ENCODE assay signal across 27 cellular contexts in genomic region chr21:42071146-42071737, GRCh38. TPM values are rescaled to one million over a fixed set of nuclear protein-coding genes. Genes with fewer than 3 reads are reported as not detected.
A peak's percentile ranks its signal among the peaks of the same experiment; 100 is the strongest.
DNase-seq lines count a peak whose midpoint lies in the region; ATAC-seq and TF ChIP-seq lines count a peak whose summit lies in the region.
"Had no signal": no experiment of that assay in that cellular context is flagged by ENCODE, and none has a peak within 500 bp of the region (broad histone marks: within the 10 kb centered on the region; RNA-seq: fewer than 3 reads in every experiment).

Gene UMODL1, plus strand, starts transcription at chr21:42071317. Its CDS starts 0 bp downstream, at chr21:42071317.

- DNase-seq in NCI-H1417 (lab: John Stamatoyannopoulos, UW) (peak in 2 of 3 experiments; percentile 54 to 79), NCI-H1417 treated with DMSO at 0.1 percent for 48 hours (lab: John Stamatoyannopoulos, UW) (no peak), GM23338 (ENCODE audit: low spot score) (no peak), osteoblast (ENCODE audit: insufficient read length, low spot score, missing footprints) (peak; percentile 65), iPS-NIHi11 (ENCODE audit: low spot score) (no peak), NCI-H510A (lab: John Stamatoyannopoulos, UW) (no peak), foreskin melanocyte (no peak)
- DNase-seq in activated naive CD8-positive, alpha-beta T cell treated with anti-CD3 and anti-CD28 coated beads, Interleukin-2, amount 50 U/mL, for 24 hours = no peak
- DNase-seq: 8988T; activated CD4-positive, alpha-beta memory T cell treated with anti-CD3 and anti-CD28 coated beads, Interleukin-2, amount 10 ng/mL, durations not matched to agents 7 days and 5 days; central memory CD4-positive, alpha-beta T cell; esophagus squamous epithelium; H7; NCI-H2107; NCI-H510A treated with DMSO at 0.1 percent for 48 hours; stimulated activated naive CD8-positive, alpha-beta T cell treated with anti-CD3 and anti-CD28 coated beads, Interleukin-15, amount 100 ng/mL, for 72 hours; T-helper 17 cell had no signal

- H3K9me3 ChIP-seq in osteoblast (ENCODE audit: low read depth, low read length) = no peaks in the 10 kb centered on the region
- H3K9me3 ChIP-seq: esophagus squamous epithelium had no signal

- H3K4me3 ChIP-seq in GM23338 (no peak within 1 kb of the TSS), osteoblast (ENCODE audit: insufficient read depth, low read length) (no peak within 1 kb of the TSS)
- H3K4me3 ChIP-seq: esophagus squamous epithelium, hepatocyte had no signal

- H3K27me3 Mint-ChIP-seq in GM23338 (ENCODE audit: insufficient read depth, low read depth, poor library complexity) = peaks cover 9% of the 10 kb centered on the region
- no peaks in the 10 kb centered on the region for H3K27me3 Mint-ChIP-seq in activated naive CD8-positive, alpha-beta T cell treated with anti-CD3 and anti-CD28 coated beads, Interleukin-2, amount 50 U/mL, for 24 hours
- H3K27me3 Mint-ChIP-seq: activated naive CD4-positive, alpha-beta T cell treated with anti-CD3 and anti-CD28 coated beads, Interleukin-2, amount 50 U/mL, for 24 hours; activated T-helper 17 cell treated with anti-CD3 and anti-CD28 coated beads, Interleukin-2, amount 50 U/mL, for 72 hours; stimulated activated naive CD8-positive, alpha-beta T cell treated with anti-CD3 and anti-CD28 coated beads, Interleukin-15, amount 100 ng/mL, for 72 hours had no signal

- H3K27ac ChIP-seq in GM23338 (ENCODE audit: low read depth) (no peak within 1 kb of the TSS), osteoblast (ENCODE audit: low read depth, low read length) (no peak within 1 kb of the TSS)
- H3K27ac ChIP-seq: esophagus squamous epithelium, hepatocyte, RWPE1 had no signal

- no peak within 1 kb of the TSS for H3K4me3 Mint-ChIP-seq in GM23338
- H3K4me3 Mint-ChIP-seq in activated naive CD8-positive, alpha-beta T cell treated with anti-CD3 and anti-CD28 coated beads, Interleukin-2, amount 50 U/mL, for 24 hours = no peak within 1 kb of the TSS
- H3K4me3 Mint-ChIP-seq: activated CD4-positive, alpha-beta memory T cell treated with anti-CD3 and anti-CD28 coated beads, Interleukin-2, amount 10 ng/mL, durations not matched to agents 7 days and 5 days; activated naive CD4-positive, alpha-beta T cell treated with anti-CD3 and anti-CD28 coated beads, Interleukin-2, amount 50 U/mL, for 24 hours; activated T-helper 17 cell treated with anti-CD3 and anti-CD28 coated beads, Interleukin-2, amount 50 U/mL, for 72 hours; dendritic cell treated with granulocyte-macrophage colony-stimulating factor and Interleukin-4, amounts not matched to agents 40 ng/mL and 50 ng/mL, for 4 days; stimulated activated naive CD8-positive, alpha-beta T cell treated with anti-CD3 and anti-CD28 coated beads, Interleukin-15, amount 100 ng/mL, for 72 hours; T-helper 17 cell had no signal

- H3K36me3 Mint-ChIP-seq in GM23338 (ENCODE audit: low read depth) = no peaks in the 10 kb centered on the region
- H3K36me3 Mint-ChIP-seq in activated naive CD8-positive, alpha-beta T cell treated with anti-CD3 and anti-CD28 coated beads, Interleukin-2, amount 50 U/mL, for 24 hours (ENCODE audit: low read depth) = no peaks in the 10 kb centered on the region
- H3K36me3 Mint-ChIP-seq: activated naive CD4-positive, alpha-beta T cell treated with anti-CD3 and anti-CD28 coated beads, Interleukin-2, amount 50 U/mL, for 24 hours had no signal

- H3K27me3 ChIP-seq in GM23338 (ENCODE audit: insufficient read depth) (no peaks in the 10 kb centered on the region), osteoblast (ENCODE audit: insufficient read depth, low read length) (peaks cover 57% of the 10 kb centered on the region)
- H3K27me3 ChIP-seq: hepatocyte had no signal

- H3K4me2 ChIP-seq in GM23338 = no peak within 1 kb of the TSS
- H3K4me2 ChIP-seq in osteoblast (ENCODE audit: insufficient read depth, low read length) = no peak within 1 kb of the TSS
- H3K4me2 ChIP-seq: hepatocyte had no signal

- H3K79me2 ChIP-seq in GM23338 (replicated peaks; ENCODE audit: insufficient read depth) (no peaks in the 10 kb centered on the region), osteoblast (ENCODE audit: insufficient read depth, low read length) (no peaks in the 10 kb centered on the region)
- H3K79me2 ChIP-seq: hepatocyte had no signal

- peak within 1 kb of the TSS; percentile 1; the same call in 1 of the 2 replicates for H2AFZ ChIP-seq in GM23338
- no peak within 1 kb of the TSS for H2AFZ ChIP-seq in osteoblast (ENCODE audit: low read length)
- H2AFZ ChIP-seq: hepatocyte had no signal

- H3K36me3 ChIP-seq in GM23338 (ENCODE audit: insufficient read depth) (no peaks in the 10 kb centered on the region), osteoblast (ENCODE audit: insufficient read depth, low read length) (no peaks in the 10 kb centered on the region)
- H3K36me3 ChIP-seq: esophagus squamous epithelium had no signal

- H3K9me3 Mint-ChIP-seq in GM23338 = no peaks in the 10 kb centered on the region
- H3K9me3 Mint-ChIP-seq in activated naive CD8-positive, alpha-beta T cell treated with anti-CD3 and anti-CD28 coated beads, Interleukin-2, amount 50 U/mL, for 24 hours = no peaks in the 10 kb centered on the region
- H3K9me3 Mint-ChIP-seq: activated CD4-positive, alpha-beta memory T cell treated with anti-CD3 and anti-CD28 coated beads, Interleukin-2, amount 10 ng/mL, durations not matched to agents 7 days and 5 days; activated naive CD4-positive, alpha-beta T cell treated with anti-CD3 and anti-CD28 coated beads, Interleukin-2, amount 50 U/mL, for 24 hours; activated T-helper 17 cell treated with anti-CD3 and anti-CD28 coated beads, Interleukin-2, amount 50 U/mL, for 72 hours; dendritic cell treated with granulocyte-macrophage colony-stimulating factor and Interleukin-4, amounts not matched to agents 40 ng/mL and 50 ng/mL, for 4 days; stimulated activated naive CD8-positive, alpha-beta T cell treated with anti-CD3 and anti-CD28 coated beads, Interleukin-15, amount 100 ng/mL, for 72 hours had no signal

- H3F3A ChIP-seq in GM23338 (replicated peaks; ENCODE audit: low read depth) = no peaks in the 10 kb centered on the region

- H3K4me1 ChIP-seq in GM23338 (ENCODE audit: insufficient read depth) = no peaks in the 10 kb centered on the region
- no peaks in the 10 kb centered on the region for H3K4me1 ChIP-seq in osteoblast (ENCODE audit: insufficient read depth, low read length)
- H3K4me1 ChIP-seq: esophagus squamous epithelium had no signal

- no peak for ATAC-seq in GM23338
- ATAC-seq in activated naive CD8-positive, alpha-beta T cell treated with anti-CD3 and anti-CD28 coated beads, Interleukin-2, amount 50 U/mL, for 24 hours = no peak
- ATAC-seq: activated CD4-positive, CD25-positive, alpha-beta regulatory T cell treated with anti-CD3 and anti-CD28 coated beads, Interleukin-2, amount 50 U/mL, for 24 hours; activated T-helper 17 cell treated with anti-CD3 and anti-CD28 coated beads, Interleukin-2, amount 50 U/mL, for 72 hours; SK-N-SH treated with all-trans-retinoic acid at 6 μM for 48 hours; stimulated activated naive CD8-positive, alpha-beta T cell treated with anti-CD3 and anti-CD28 coated beads, Interleukin-15, amount 100 ng/mL, for 72 hours; T-helper 17 cell had no signal

- TF ChIP-seq CTCF in GM23338 (conservative IDR thresholded peaks at IDR 0.05; ENCODE audit: low read depth in 2 of 2) = no peak
- TF ChIP-seq CTCF in osteoblast (IDR thresholded peaks at IDR 0.05; ENCODE audit: extremely low read depth, low read depth, low read length) = no peak

- H4K20me1 ChIP-seq in GM23338 (replicated peaks; ENCODE audit: insufficient read depth) (no peaks in the 10 kb centered on the region), osteoblast (ENCODE audit: insufficient read depth, low read length) (no peaks in the 10 kb centered on the region)

- H3K4me1 Mint-ChIP-seq in GM23338 = peaks cover 4% of the 10 kb centered on the region; the same call in 2 of the 3 replicates
- H3K4me1 Mint-ChIP-seq in activated naive CD8-positive, alpha-beta T cell treated with anti-CD3 and anti-CD28 coated beads, Interleukin-2, amount 50 U/mL, for 24 hours = peaks cover 4% of the 10 kb centered on the region
- H3K4me1 Mint-ChIP-seq: activated T-helper 17 cell treated with anti-CD3 and anti-CD28 coated beads, Interleukin-2, amount 50 U/mL, for 72 hours had no signal

- H3K9me2 ChIP-seq in GM23338 (ENCODE audit: insufficient read depth) = no peaks in the 10 kb centered on the region

- no peak within 1 kb of the TSS for H3K27ac Mint-ChIP-seq in GM23338
- peak within 1 kb of the TSS; percentile 10 for H3K27ac Mint-ChIP-seq in activated naive CD8-positive, alpha-beta T cell treated with anti-CD3 and anti-CD28 coated beads, Interleukin-2, amount 50 U/mL, for 24 hours
- H3K27ac Mint-ChIP-seq: activated CD4-positive, alpha-beta memory T cell treated with anti-CD3 and anti-CD28 coated beads, Interleukin-2, amount 10 ng/mL, durations not matched to agents 7 days and 5 days; activated naive CD4-positive, alpha-beta T cell treated with anti-CD3 and anti-CD28 coated beads, Interleukin-2, amount 50 U/mL, for 24 hours; activated T-helper 17 cell treated with anti-CD3 and anti-CD28 coated beads, Interleukin-2, amount 50 U/mL, for 72 hours; dendritic cell treated with granulocyte-macrophage colony-stimulating factor and Interleukin-4, amounts not matched to agents 40 ng/mL and 50 ng/mL, for 4 days; stimulated activated naive CD8-positive, alpha-beta T cell treated with anti-CD3 and anti-CD28 coated beads, Interleukin-15, amount 100 ng/mL, for 72 hours; T-helper 17 cell had no signal

TF ChIP-seq in GM23338, 12 proteins besides CTCF, POLR2A, EP300 and RAD21 (continues in another document):
- TF ChIP-seq ZNF331 (CRISPR knock-in tag; IDR thresholded peaks at IDR 0.05; ENCODE audit: low read depth) = no peak
- TF ChIP-seq, protein P1, sequence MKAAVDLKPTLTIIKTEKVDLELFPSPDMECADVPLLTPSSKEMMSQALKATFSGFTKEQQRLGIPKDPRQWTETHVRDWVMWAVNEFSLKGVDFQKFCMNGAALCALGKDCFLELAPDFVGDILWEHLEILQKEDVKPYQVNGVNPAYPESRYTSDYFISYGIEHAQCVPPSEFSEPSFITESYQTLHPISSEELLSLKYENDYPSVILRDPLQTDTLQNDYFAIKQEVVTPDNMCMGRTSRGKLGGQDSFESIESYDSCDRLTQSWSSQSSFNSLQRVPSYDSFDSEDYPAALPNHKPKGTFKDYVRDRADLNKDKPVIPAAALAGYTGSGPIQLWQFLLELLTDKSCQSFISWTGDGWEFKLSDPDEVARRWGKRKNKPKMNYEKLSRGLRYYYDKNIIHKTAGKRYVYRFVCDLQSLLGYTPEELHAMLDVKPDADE (IDR thresholded peaks at IDR 0.05) = no peak
- no peak for TF ChIP-seq CREB1 (CRISPR knock-in tag; IDR thresholded peaks at IDR 0.05; ENCODE audit: low read depth)
- no peak for TF ChIP-seq EZH2phosphoT487 (IDR thresholded peaks at IDR 0.05; ENCODE audit: unreplicated experiment)
- no peak for TF ChIP-seq EZH2 (IDR thresholded peaks at IDR 0.05; ENCODE audit: low read depth, unreplicated experiment)
- TF ChIP-seq JUNB (IDR thresholded peaks at IDR 0.05; ENCODE audit: unreplicated experiment) = no peak
- TF ChIP-seq POLR2AphosphoS5 (IDR thresholded peaks at IDR 0.05; ENCODE audit: low read depth) = no peak
- no peak for TF ChIP-seq NANOG (IDR thresholded peaks at IDR 0.05; ENCODE audit: borderline replicate concordance)

RNA-seq across cellular contexts. Expression of gene UMODL1, which starts in this region (rescaled TPM):
- total RNA-seq in GM23338 (2014; rRNA removed; shearing (Covaris generic)) = not detected in 2 replicates
- 0.05 TPM in 1 of 2 replicates, not detected in the other for polyA plus RNA-seq in GM23338 (2016; fragmentation: Nextera tagmentation; extraction: Ambion mirVana)
- under 0.01 TPM in 1 of 2 replicates, not detected in the other for total RNA-seq in osteoblast
- total RNA-seq: astrocyte, esophagus squamous epithelium, frontal cortex, pulmonary artery endothelial cell had no signal

Comparison
In these comparisons a context has a peak if more than half of its experiments do, and no peak if none do; other contexts are left out.
1. DNase-seq: peak in NCI-H1417 (2 of 3); none in NCI-H1417 treated with DMSO at 0.1 percent for 48 hours (single experiment), GM23338 (single experiment), activated naive CD8-positive, alpha-beta T cell treated with anti-CD3 and anti-CD28 coated beads, Interleukin-2, amount 50 U/mL, for 24 hours (single experiment), iPS-NIHi11 (single experiment), NCI-H510A (single experiment) and foreskin melanocyte (single experiment).
2. Peak in DNase-seq in osteoblast; RNA of the gene not detected or under 1 TPM.